In the genomic region with DNA sequence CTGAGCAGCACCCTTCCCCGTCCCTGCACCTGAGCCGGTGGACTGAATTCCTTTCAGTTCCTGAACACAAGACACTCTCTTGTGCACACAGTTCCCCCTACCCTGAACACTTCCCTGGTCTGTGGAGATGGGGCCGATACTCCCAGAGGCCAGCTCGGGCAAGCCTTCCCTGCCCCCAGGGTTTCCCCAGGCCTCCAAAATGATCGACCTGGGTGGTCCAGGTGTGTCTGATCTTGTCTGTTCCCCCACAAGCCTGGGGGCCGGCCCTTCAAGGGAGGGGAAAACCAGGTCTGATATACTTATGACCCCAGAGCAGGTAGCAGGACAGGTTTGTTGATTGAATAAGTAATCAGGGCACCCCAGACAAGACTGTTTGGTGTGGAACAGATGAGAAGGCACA, we compare ENCODE assay signal across 27 cellular contexts.
"Had no signal": no experiment of that assay in that cellular context is flagged by ENCODE, and none has a peak within 500 bp of the region (broad histone marks: within the 10 kb centered on the region; RNA-seq: fewer than 3 reads in every experiment).

No MANE protein-coding gene starts in this region.

- H3K27ac ChIP-seq: colonic mucosa, epithelial cell of prostate, esophagus squamous epithelium, ovary, prostate gland, stomach, thyroid gland had no signal

- H3K9me3 Mint-ChIP-seq: activated B cell treated with CpG ODN at 0.5 μM for 24 hours; activated T-cell treated with anti-CD3 and anti-CD28 coated beads, Interleukin-2, amount 50 U/mL, for 24 hours; mesothelial cell of epicardium; naive B cell; nephron progenitor cell; stimulated activated naive B cell treated with anti-CD40 and anti-IgM and Interleukin-4, amounts not matched to agents 10 μg/mL and 1 μg/mL and 100 μg/mL, for 72 hours had no signal

- H3K9me3 ChIP-seq: colonic mucosa, esophagus squamous epithelium, ovary, prostate gland, stomach, thyroid gland had no signal

- H3K27ac Mint-ChIP-seq: activated B cell treated with CpG ODN at 0.5 μM for 24 hours; activated T-cell treated with anti-CD3 and anti-CD28 coated beads, Interleukin-2, amount 50 U/mL, for 24 hours; nephron progenitor cell; stimulated activated naive B cell treated with anti-CD40 and anti-IgM and Interleukin-4, amounts not matched to agents 10 μg/mL and 1 μg/mL and 100 μg/mL, for 72 hours had no signal

- ATAC-seq: left ventricle myocardium superior, sciatic nerve, T-helper 17 cell had no signal

- DNase-seq: activated B cell treated with CpG ODN at 0.5 μM for 24 hours; activated CD8-positive, alpha-beta memory T cell treated with anti-CD3 and anti-CD28 coated beads, Interleukin-2, amount 50 U/mL, for 48 hours; activated gamma-delta T cell treated with Interleukin-2 at 50 U/mL for 16 hours; activated naive CD4-positive, alpha-beta T cell treated with anti-CD3 and anti-CD28 coated beads, Interleukin-2, amount 50 U/mL, for 16 hours; activated T-cell treated with anti-CD3 and anti-CD28 coated beads, Interleukin-2, amount 50 U/mL, for 24 hours; cerebellar nuclear complex; colonic mucosa; effector CD8-positive, alpha-beta T cell; esophagus squamous epithelium; left ventricle myocardium superior; mammary epithelial cell; naive B cell; nephron progenitor cell; ovary; retina; stimulated activated CD4-positive, alpha-beta T cell treated with anti-CD3 and anti-CD28 coated beads, Interleukin-4, amount 100 ng/mL, for 4 hours; stimulated activated CD8-positive, alpha-beta memory T cell treated with anti-CD3 and anti-CD28 coated beads, Interleukin-4, amount 100 ng/mL, for 48 hours; stimulated activated naive B cell treated with anti-CD40 and anti-IgM and Interleukin-4, amounts not matched to agents 10 μg/mL and 1 μg/mL and 100 μg/mL, for 72 hours; stomach; T-helper 17 cell; T1000; thyroid gland had no signal

- H3K4me1 ChIP-seq: colonic mucosa had no signal

- H3K27me3 ChIP-seq: colonic mucosa, esophagus squamous epithelium, ovary, stomach, thyroid gland had no signal

- H3K4me3 Mint-ChIP-seq: activated B cell treated with CpG ODN at 0.5 μM for 24 hours; activated T-cell treated with anti-CD3 and anti-CD28 coated beads, Interleukin-2, amount 50 U/mL, for 24 hours; mesothelial cell of epicardium; nephron progenitor cell; stimulated activated naive B cell treated with anti-CD40 and anti-IgM and Interleukin-4, amounts not matched to agents 10 μg/mL and 1 μg/mL and 100 μg/mL, for 72 hours; T-helper 17 cell had no signal

- H3K36me3 ChIP-seq: colonic mucosa, esophagus squamous epithelium, ovary, prostate gland, stomach, thyroid gland had no signal

- H3K27me3 Mint-ChIP-seq: activated B cell treated with CpG ODN at 0.5 μM for 24 hours; activated T-cell treated with anti-CD3 and anti-CD28 coated beads, Interleukin-2, amount 50 U/mL, for 24 hours; stimulated activated naive B cell treated with anti-CD40 and anti-IgM and Interleukin-4, amounts not matched to agents 10 μg/mL and 1 μg/mL and 100 μg/mL, for 72 hours; T-helper 17 cell had no signal

- H3K36me3 Mint-ChIP-seq: mesothelial cell of epicardium; naive B cell; stimulated activated naive B cell treated with anti-CD40 and anti-IgM and Interleukin-4, amounts not matched to agents 10 μg/mL and 1 μg/mL and 100 μg/mL, for 72 hours had no signal

- H3K4me3 ChIP-seq: colonic mucosa, esophagus squamous epithelium, ovary, prostate gland, skin epidermis, stomach, thyroid gland had no signal
